In genomic region chr9:130886981-130887380, GRCh38 we compare ENCODE assay signal across 19 cellular contexts. TPM values are rescaled to one million over a fixed set of nuclear protein-coding genes. Genes with fewer than 3 reads are reported as not detected.
"Had no signal": no experiment of that assay in that cellular context is flagged by ENCODE, and none has a peak within 500 bp of the region (broad histone marks: within the 10 kb centered on the region; RNA-seq: fewer than 3 reads in every experiment).

No MANE protein-coding gene starts in this region.

- H3K27ac ChIP-seq: pancreas, vagina, VCaP had no signal

- ATAC-seq: activated T-cell treated with anti-CD3 and anti-CD28 coated beads, Interleukin-2, amount 50 U/mL, for 4 hours; natural killer cell treated with Interleukin-12 subunit alpha and Interleukin-12 subunit beta and Interleukin-15 and Interleukin-18, amount 100 ng/mL, for 72 hours; pancreas; stimulated activated memory B cell treated with anti-CD40 and anti-IgM and Interleukin-4, amounts not matched to agents 10 μg/mL and 1 μg/mL and 100 μg/mL, for 72 hours had no signal

- DNase-seq: activated CD4-positive, alpha-beta memory T cell treated with anti-CD3 and anti-CD28 coated beads, Interleukin-2, amount 10 ng/mL, durations not matched to agents 7 days and 5 days; activated CD4-positive, alpha-beta T cell treated with anti-CD3 and anti-CD28 coated beads for 4 hours; activated effector memory CD4-positive, alpha-beta T cell treated with Interleukin-2 at 50 U/mL for 16 hours; activated T-cell treated with anti-CD3 and anti-CD28 coated beads, Interleukin-2, amount 50 U/mL, for 4 hours; central memory CD4-positive, alpha-beta T cell; cortex of kidney; effector CD4-positive, alpha-beta T cell; head of caudate nucleus; pancreas; stimulated activated CD4-positive, alpha-beta T cell treated with anti-CD3 and anti-CD28 coated beads, Interleukin-12 subunit alpha, Interleukin-12 subunit beta, amount 100 ng/mL, for 4 hours; T-helper 1 cell; transverse colon had no signal

- FAIRE-seq: frontal cortex, pancreas had no signal

- H3K4me3 ChIP-seq: pancreas, transverse colon, vagina had no signal

- H3K27me3 ChIP-seq: pancreas, transverse colon, vagina had no signal

- H3K4me1 ChIP-seq: pancreas, vagina had no signal

- H3K9me3 ChIP-seq: pancreas, transverse colon, vagina had no signal

RNA-seq across cellular contexts. Expression of gene QRFP, which starts 9.6 kb away (rescaled TPM):
- total RNA-seq: activated CD4-positive, alpha-beta memory T cell treated with anti-CD3 and anti-CD28 coated beads, Interleukin-2, amount 10 ng/mL, durations not matched to agents 7 days and 5 days; activated T-cell treated with anti-CD3 and anti-CD28 coated beads, Interleukin-2, amount 50 U/mL, for 4 hours; lower leg skin; mesenteric fat pad; natural killer cell treated with Interleukin-12 subunit alpha and Interleukin-12 subunit beta and Interleukin-15 and Interleukin-18, amount 100 ng/mL, for 72 hours; pancreas; transverse colon; vagina had no signal
- polyA plus RNA-seq: pancreas had no signal

RNA-seq across cellular contexts. Expression of gene FIBCD1, which starts 52.1 kb away (rescaled TPM):
- total RNA-seq: activated CD4-positive, alpha-beta memory T cell treated with anti-CD3 and anti-CD28 coated beads, Interleukin-2, amount 10 ng/mL, durations not matched to agents 7 days and 5 days; activated T-cell treated with anti-CD3 and anti-CD28 coated beads, Interleukin-2, amount 50 U/mL, for 4 hours; mesenteric fat pad; natural killer cell treated with Interleukin-12 subunit alpha and Interleukin-12 subunit beta and Interleukin-15 and Interleukin-18, amount 100 ng/mL, for 72 hours; vagina had no signal
- polyA plus RNA-seq: pancreas had no signal
